ENCODE assay signal across 23 cellular contexts in the genomic region with DNA sequence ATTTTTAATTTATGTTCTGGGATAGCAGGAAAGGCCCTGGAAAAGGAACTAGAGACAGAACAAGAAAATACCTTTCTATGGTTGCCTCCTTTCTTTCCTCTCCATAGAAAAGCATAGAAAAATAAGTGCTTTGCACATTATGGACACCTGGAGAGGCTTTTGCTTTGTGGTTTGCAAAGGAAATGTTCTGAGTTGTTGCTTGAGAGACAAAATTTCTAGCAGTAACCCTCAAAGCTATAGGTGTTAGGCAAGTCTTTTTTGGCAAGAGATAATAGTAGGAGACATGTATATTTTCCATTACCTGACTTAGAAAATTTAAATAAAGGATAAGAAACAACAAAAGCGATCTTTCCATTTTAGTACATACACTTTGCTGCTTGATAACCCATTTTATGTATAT.
DNase-seq lines count a peak whose midpoint lies in the region; ATAC-seq, FAIRE-seq and TF ChIP-seq lines count a peak whose summit lies in the region.
"Had no signal": no experiment of that assay in that cellular context is flagged by ENCODE, and none has a peak within 500 bp of the region (broad histone marks: within the 10 kb centered on the region; RNA-seq: fewer than 3 reads in every experiment).

No MANE protein-coding gene starts in this region.

- H3K36me3 ChIP-seq in small intestine (ENCODE audit: control insufficient read depth in 2 of 2, insufficient read depth in 2 of 2, low read length in 2 of 2): no peaks in the 10 kb centered on the region
- no peaks in the 10 kb centered on the region for H3K36me3 ChIP-seq in upper lobe of right lung
- no peaks in the 10 kb centered on the region for H3K36me3 ChIP-seq in spleen
- H3K36me3 ChIP-seq: MG63 had no signal

- H3K27ac ChIP-seq in small intestine (ENCODE audit: low read depth in 1 of 2, low read length in 1 of 2) (no peak overlapping the region), upper lobe of right lung (no peak overlapping the region), spleen (peak overlapping the region in 2 of 8 donors; percentile 8 to 32)

- POLR2A ChIA-PET in activated CD8-positive, alpha-beta T cell treated with anti-CD3 and anti-CD28 coated beads for 36 hours (lab: Charles Lee): no interaction called here

- no peak for FAIRE-seq in small intestine (lab: Jason Lieb, UNC)
- FAIRE-seq: GM12878 had no signal

- no peak for TF ChIP-seq POLR2A in spleen (IDR thresholded peaks at IDR 0.05)

- 82 to 86% (median 83%) methylated on average over 1 of the region's 1 CpG for WGBS in small intestine, 3 donors
- WGBS in spleen, 5 donors: 69 to 88% (median 75%) methylated on average over 1 of the region's 1 CpG

- no peaks in the 10 kb centered on the region for H3K9me3 Mint-ChIP-seq in activated CD8-positive, alpha-beta memory T cell treated with anti-CD3 and anti-CD28 coated beads, Interleukin-2, amount 10 ng/mL, durations not matched to agents 7 days and 5 days (ENCODE audit: low read depth)
- H3K9me3 Mint-ChIP-seq in activated CD8-positive, alpha-beta T cell treated with anti-CD3 and anti-CD28 coated beads for 36 hours: no peaks in the 10 kb centered on the region
- H3K9me3 Mint-ChIP-seq: CD4-positive, CD25-positive, alpha-beta regulatory T cell had no signal

- no peaks in the 10 kb centered on the region for H3K4me1 ChIP-seq in small intestine (ENCODE audit: control insufficient read depth in 2 of 2, insufficient read depth in 1 of 2, low read depth in 1 of 2, low read length in 1 of 2)
- no peaks in the 10 kb centered on the region for H3K4me1 ChIP-seq in upper lobe of right lung
- H3K4me1 ChIP-seq in spleen: peaks cover 0 to 17% (median 8%) of the 10 kb centered on the region in 6 donors

- H3K4me3 ChIP-seq in small intestine (ENCODE audit: low read depth in 1 of 2, low read length in 2 of 2): no peak overlapping the region
- no peak overlapping the region for H3K4me3 ChIP-seq in upper lobe of right lung
- no peak overlapping the region for H3K4me3 ChIP-seq in spleen
- H3K4me3 ChIP-seq: GM12878, MG63 had no signal

- ATAC-seq in activated CD8-positive, alpha-beta memory T cell treated with anti-CD3 and anti-CD28 coated beads, Interleukin-2, amount 10 ng/mL, durations not matched to agents 7 days and 5 days: peak; percentile 86
- peak; percentile 45 for ATAC-seq in activated CD8-positive, alpha-beta T cell treated with anti-CD3 and anti-CD28 coated beads for 36 hours
- no peak for ATAC-seq in upper lobe of right lung
- ATAC-seq: GM12878, PC-3 had no signal

- H3K9me3 ChIP-seq in small intestine (ENCODE audit: control insufficient read depth, low read depth) (no peaks in the 10 kb centered on the region), upper lobe of right lung (no peaks in the 10 kb centered on the region), spleen (no peaks in the 10 kb centered on the region)
- H3K9me3 ChIP-seq: MG63 had no signal

- no peak overlapping the region for H3K4me3 Mint-ChIP-seq in activated CD8-positive, alpha-beta memory T cell treated with anti-CD3 and anti-CD28 coated beads, Interleukin-2, amount 10 ng/mL, durations not matched to agents 7 days and 5 days
- H3K4me3 Mint-ChIP-seq in activated CD8-positive, alpha-beta T cell treated with anti-CD3 and anti-CD28 coated beads for 36 hours: no peak overlapping the region
- H3K4me3 Mint-ChIP-seq: B cell; CD4-positive, CD25-positive, alpha-beta regulatory T cell had no signal

- CTCF ChIA-PET in activated CD8-positive, alpha-beta memory T cell treated with anti-CD3 and anti-CD28 coated beads, Interleukin-2, amount 10 ng/mL, durations not matched to agents 7 days and 5 days (lab: Charles Lee): interaction anchor here (1.1 to 1.8 kb wide), 7 partner anchors 13 to 39 kb away, joined by 3 to 6 read pairs (median 4); no protein-coding TSS in a partner anchor
- CTCF ChIA-PET in activated CD8-positive, alpha-beta T cell treated with anti-CD3 and anti-CD28 coated beads for 36 hours (lab: Charles Lee): interaction anchor here (0.8 to 1.6 kb wide), 3 partner anchors 9 to 126 kb away, joined by 3 to 6 read pairs (median 3); no protein-coding TSS in a partner anchor

- H3K27me3 Mint-ChIP-seq in activated CD8-positive, alpha-beta memory T cell treated with anti-CD3 and anti-CD28 coated beads, Interleukin-2, amount 10 ng/mL, durations not matched to agents 7 days and 5 days: peaks cover 4% of the 10 kb centered on the region
- H3K27me3 Mint-ChIP-seq in activated CD8-positive, alpha-beta T cell treated with anti-CD3 and anti-CD28 coated beads for 36 hours: no peaks in the 10 kb centered on the region

- DNase-seq in activated CD8-positive, alpha-beta memory T cell treated with anti-CD3 and anti-CD28 coated beads, Interleukin-2, amount 10 ng/mL, durations not matched to agents 7 days and 5 days: no peak
- DNase-seq in activated CD8-positive, alpha-beta memory T cell treated with anti-CD3 and anti-CD28 coated beads for 24 hours: no peak
- DNase-seq in Kasumi-1 (lab: John Stamatoyannopoulos, UW) (peak; percentile 21 to 36), small intestine (peak; percentile 25), upper lobe of right lung (no peak), spleen (no peak), NOMO-1 (lab: John Stamatoyannopoulos, UW; ENCODE audit: unreplicated experiment in 2 of 2) (no peak)
- no peak for DNase-seq in activated CD8-positive, alpha-beta T cell treated with anti-CD3 and anti-CD28 coated beads for 36 hours
- DNase-seq: CD4-positive, CD25-positive, alpha-beta regulatory T cell; COR-L47; DMS79 treated with DMSO at 0.1 percent for 48 hours; IMR-90; Karpas-422; MG63; NCI-H1105; NCI-H2029 treated with DMSO at 0.1 percent for 48 hours; NCI-H2171 treated with DMSO at 0.1 percent for 48 hours; NCI-H524 treated with DMSO at 0.1 percent for 48 hours; NCI-H82; PC-3; Right ventricle myocardium superior had no signal

- H3K27me3 ChIP-seq in small intestine (ENCODE audit: control insufficient read depth in 2 of 2, insufficient read depth in 2 of 2, low read length in 2 of 2): no peaks in the 10 kb centered on the region
- H3K27me3 ChIP-seq in upper lobe of right lung: no peaks in the 10 kb centered on the region
- H3K27me3 ChIP-seq in spleen (replicated peaks in 1 of 7): no peaks in the 10 kb centered on the region
- H3K27me3 ChIP-seq: MG63 had no signal

- peaks cover 19% of the 10 kb centered on the region for H3K4me1 Mint-ChIP-seq in activated CD8-positive, alpha-beta memory T cell treated with anti-CD3 and anti-CD28 coated beads, Interleukin-2, amount 10 ng/mL, durations not matched to agents 7 days and 5 days
- peaks cover 18% of the 10 kb centered on the region for H3K4me1 Mint-ChIP-seq in activated CD8-positive, alpha-beta T cell treated with anti-CD3 and anti-CD28 coated beads for 36 hours (ENCODE audit: low read depth)
- H3K4me1 Mint-ChIP-seq: B cell had no signal

- no peaks in the 10 kb centered on the region for H3K36me3 Mint-ChIP-seq in activated CD8-positive, alpha-beta memory T cell treated with anti-CD3 and anti-CD28 coated beads, Interleukin-2, amount 10 ng/mL, durations not matched to agents 7 days and 5 days
- no peaks in the 10 kb centered on the region for H3K36me3 Mint-ChIP-seq in activated CD8-positive, alpha-beta T cell treated with anti-CD3 and anti-CD28 coated beads for 36 hours (ENCODE audit: low read depth)
- H3K36me3 Mint-ChIP-seq: CD4-positive, CD25-positive, alpha-beta regulatory T cell had no signal

- intact Hi-C loops in activated CD8-positive, alpha-beta T cell treated with anti-CD3 and anti-CD28 coated beads for 36 hours (cut with micrococcal nuclease): no loop called here
- intact Hi-C loops in upper lobe of right lung (cut with DNase I): no loop called here
- intact Hi-C loops in spleen (cut with DNase I; ENCODE audit: low total_unique reads): no loop called here

- peak overlapping the region; percentile 58 for H3K27ac Mint-ChIP-seq in activated CD8-positive, alpha-beta memory T cell treated with anti-CD3 and anti-CD28 coated beads, Interleukin-2, amount 10 ng/mL, durations not matched to agents 7 days and 5 days
- no peak overlapping the region for H3K27ac Mint-ChIP-seq in activated CD8-positive, alpha-beta T cell treated with anti-CD3 and anti-CD28 coated beads for 36 hours
- H3K27ac Mint-ChIP-seq: B cell; CD4-positive, CD25-positive, alpha-beta regulatory T cell had no signal

- TF ChIP-seq CTCF in activated CD8-positive, alpha-beta T cell treated with anti-CD3 and anti-CD28 coated beads for 36 hours (IDR thresholded peaks at IDR 0.05): no peak
- TF ChIP-seq CTCF in upper lobe of right lung (IDR thresholded peaks at IDR 0.05): no peak
- TF ChIP-seq CTCF in spleen (IDR thresholded peaks at IDR 0.05 in 8 of 11, conservative IDR thresholded peaks at IDR 0.05 in 3 of 11): no peak

Comparison
In these comparisons a context has a peak if more than half of its experiments do, and no peak if none do; other contexts are left out.
1. DNase-seq: peak in Kasumi-1 (2 of 2) and small intestine (single experiment); none in activated CD8-positive, alpha-beta memory T cell treated with anti-CD3 and anti-CD28 coated beads, Interleukin-2, amount 10 ng/mL, durations not matched to agents 7 days and 5 days (single experiment), activated CD8-positive, alpha-beta memory T cell treated with anti-CD3 and anti-CD28 coated beads for 24 hours (single experiment), activated CD8-positive, alpha-beta T cell treated with anti-CD3 and anti-CD28 coated beads for 36 hours (single experiment), upper lobe of right lung (single experiment), spleen (single experiment) and NOMO-1 (0 of 2).